In genomic region chr16:12539185-12539929, GRCh38 we compare ENCODE assay signal across 8 cellular contexts.
DNase-seq lines count a peak whose midpoint lies in the region; ATAC-seq and TF ChIP-seq lines count a peak whose summit lies in the region.

No MANE protein-coding gene starts in this region.

- no TSS peak for BruUV-seq in A673 (replicated peaks; lab: Mats Ljungman, UMichigan)

- ATAC-seq in GM19395 (IDR thresholded peaks at IDR 0.05; ENCODE audit: unreplicated experiment), result peak; percentile 43

- H2BK5ac ChIP-seq in mesendoderm (ENCODE audit: low read length), result no peak overlapping the region

- no peak overlapping the region for H3K4ac ChIP-seq in mesendoderm (ENCODE audit: low read depth, low read length)

- WGBS in mesendoderm (ENCODE audit: extremely low coverage, insufficient coverage, low lambda C conversion rate), result no CpG with 5 or more reads among the region's 8 CpGs

- no peak overlapping the region for H3K4me2 ChIP-seq in mesendoderm (ENCODE audit: low read length)

- no peak overlapping the region for H3K23ac ChIP-seq in mesendoderm (ENCODE audit: low read length)

- no peak overlapping the region for H4K8ac ChIP-seq in mesendoderm (ENCODE audit: low read depth, low read length)

- H3K9ac ChIP-seq in mesendoderm (ENCODE audit: low read length), result no peak overlapping the region

- intact Hi-C loops in A673 (cut with micrococcal nuclease; ENCODE audit: unreplicated experiment), result no loop called here

- no peaks in the 10 kb centered on the region for H3K27me3 Mint-ChIP-seq in chondrocyte (ENCODE audit: low read depth)

- no peaks in the 10 kb centered on the region for H3K36me3 Mint-ChIP-seq in chondrocyte (ENCODE audit: low read depth)

- H3K9me3 ChIP-seq in A673 (ENCODE audit: low read depth, low read length, poor library complexity, severe bottlenecking) (no peaks in the 10 kb centered on the region), MG63 (no peaks in the 10 kb centered on the region)

- no peaks in the 10 kb centered on the region for H3K9me3 Mint-ChIP-seq in chondrocyte (ENCODE audit: low read depth)

- H2AK5ac ChIP-seq in mesendoderm (ENCODE audit: low read length), result no peak overlapping the region

- POLR2A ChIA-PET in A673 (lab: Charles Lee; ENCODE audit: low non-redundant PET) (no interaction called here), HEK293T (lab: Yijun Ruan, JAX) (no interaction called here)

- H3K27ac Mint-ChIP-seq in chondrocyte (ENCODE audit: unreplicated experiment), result peak overlapping the region; percentile 71

- DNase-seq in A673 (ENCODE audit: low spot score), result peak; percentile 27
- peak; percentile 51 for DNase-seq in MG63
- no peak for DNase-seq in chondrocyte (ENCODE audit: low spot score)
- no peak for DNase-seq in HEK293T (ENCODE audit: extremely low spot score)
- DNase-seq in mesendoderm, result no peak
- no peak for DNase-seq in GDM1 (lab: John Stamatoyannopoulos, UW)
- DNase-seq in HK-2 (ENCODE audit: unreplicated experiment), result no peak

- H3K4me3 ChIP-seq in A673 (ENCODE audit: low read depth, low read length, poor library complexity, severe bottlenecking) (no peak overlapping the region), MG63 (no peak overlapping the region), mesendoderm (ENCODE audit: low read length) (no peak overlapping the region)

- H2BK15ac ChIP-seq in mesendoderm (replicated peaks; ENCODE audit: low read depth), result no peak overlapping the region

- H3K4me1 ChIP-seq in A673 (ENCODE audit: insufficient read depth, low read length, poor library complexity, severe bottlenecking) (no peaks in the 10 kb centered on the region), mesendoderm (ENCODE audit: control insufficient read depth, low read depth, low read length) (no peaks in the 10 kb centered on the region)

- peak overlapping the region; percentile 13 for H3K4me3 Mint-ChIP-seq in chondrocyte (ENCODE audit: unreplicated experiment)

- no peak overlapping the region for H4K5ac ChIP-seq in mesendoderm (ENCODE audit: low read length)

- H3K27ac ChIP-seq in A673 (ENCODE audit: low read depth, low read length, poor library complexity, severe bottlenecking), result no peak overlapping the region
- no peak overlapping the region for H3K27ac ChIP-seq in mesendoderm (ENCODE audit: low read depth, low read length)

- no peaks in the 10 kb centered on the region for H3K79me1 ChIP-seq in mesendoderm (ENCODE audit: low read length)

- no peak overlapping the region for H2BK120ac ChIP-seq in mesendoderm (ENCODE audit: low read depth, low read length)

- H3K27me3 ChIP-seq in A673 (replicated peaks; ENCODE audit: insufficient read depth, low read depth, low read length, poor library complexity) (no peaks in the 10 kb centered on the region), MG63 (no peaks in the 10 kb centered on the region), mesendoderm (ENCODE audit: insufficient read depth, low read length, poor library complexity) (no peaks in the 10 kb centered on the region)

- peaks cover 28% of the 10 kb centered on the region for H3K4me1 Mint-ChIP-seq in chondrocyte (ENCODE audit: low read depth)

- CTCF ChIA-PET in A673 (lab: Charles Lee), result no interaction called here
- CTCF ChIA-PET in HEK293T (lab: Yijun Ruan, JAX), result no interaction called here

- H3K18ac ChIP-seq in mesendoderm (ENCODE audit: low read length), result no peak overlapping the region

- no peaks in the 10 kb centered on the region for H3K36me3 ChIP-seq in A673 (ENCODE audit: insufficient read depth, low read length, poor library complexity, severe bottlenecking)
- H3K36me3 ChIP-seq in MG63, result no peaks in the 10 kb centered on the region
- no peaks in the 10 kb centered on the region for H3K36me3 ChIP-seq in mesendoderm (ENCODE audit: control insufficient read depth, insufficient read depth, low read length)

- TF ChIP-seq CTCF in A673 (conservative IDR thresholded peaks at IDR 0.05; ENCODE audit: low read depth, low read length) (no peak), chondrocyte (IDR thresholded peaks at IDR 0.05) (no peak)

- H3K56ac ChIP-seq in mesendoderm (ENCODE audit: low read length), result no peak overlapping the region

- H3K79me2 ChIP-seq in mesendoderm (ENCODE audit: control insufficient read depth, insufficient read depth, low read length), result no peaks in the 10 kb centered on the region

TF ChIP-seq in HEK293T, 16 proteins besides CTCF, POLR2A, EP300 and RAD21:
- TF ChIP-seq SUZ12 (IDR thresholded peaks at IDR 0.05) (no peak), NFRKB (IDR thresholded peaks at IDR 0.05) (no peak), FOXA1 (IDR thresholded peaks at IDR 0.05) (no peak), ARNT (IDR thresholded peaks at IDR 0.05) (no peak), BHLHE40 (IDR thresholded peaks at IDR 0.05; ENCODE audit: borderline replicate concordance) (no peak), PKNOX1 (IDR thresholded peaks at IDR 0.05) (no peak), L3MBTL2 (conservative IDR thresholded peaks at IDR 0.05) (no peak), FOXM1 (IDR thresholded peaks at IDR 0.05; ENCODE audit: borderline replicate concordance) (no peak), SP1 (IDR thresholded peaks at IDR 0.05) (no peak), TARDBP (IDR thresholded peaks at IDR 0.05) (no peak), CTBP1 (IDR thresholded peaks at IDR 0.05; ENCODE audit: borderline replicate concordance) (no peak), ZNF384 (IDR thresholded peaks at IDR 0.05) (no peak), FOXK2 (IDR thresholded peaks at IDR 0.05) (no peak)

Comparison
In these comparisons a context has a peak if more than half of its experiments do, and no peak if none do; other contexts are left out.
1. DNase-seq: peak in A673 (single experiment) and MG63 (single experiment); none in chondrocyte (single experiment), HEK293T (single experiment), mesendoderm (single experiment), GDM1 (single experiment) and HK-2 (single experiment).